Comparison of ENCODE assay signal across 9 cellular contexts in the genomic region with DNA sequence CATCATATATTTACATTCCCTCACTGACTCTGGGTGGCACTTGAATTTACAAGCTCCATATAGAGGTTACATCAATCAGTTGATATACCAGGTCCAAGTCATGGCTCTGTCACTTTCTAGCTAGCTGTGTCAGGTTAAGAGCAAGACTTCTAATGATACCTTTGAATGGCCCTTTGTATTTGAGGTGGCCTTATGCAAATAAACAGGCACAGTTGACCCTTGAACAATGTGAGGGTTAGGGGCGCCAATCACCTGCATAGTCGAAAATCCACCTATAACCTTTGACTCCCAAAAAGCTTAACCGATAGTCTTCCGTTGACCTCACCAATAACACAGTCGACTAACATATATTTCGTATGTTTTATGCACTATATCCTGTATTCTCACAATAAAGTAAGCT. TPM values are rescaled to one million over a fixed set of nuclear protein-coding genes. Genes with fewer than 3 reads are reported as not detected.
"Had no signal": no experiment of that assay in that cellular context is flagged by ENCODE, and none has a peak within 500 bp of the region (broad histone marks: within the 10 kb centered on the region; RNA-seq: fewer than 3 reads in every experiment).

No MANE protein-coding gene starts in this region.

- FAIRE-seq: HTR-8/SVneo, K562 had no signal

- DNase-seq: IMR-90, KBM-7, KG1 had no signal

- H3K27ac ChIP-seq: HL-60 had no signal

- ATAC-seq: K562 had no signal

- H3K4me3 ChIP-seq: K562 had no signal

RNA-seq across cellular contexts. Expression of gene PTTG2, which starts 1.3 kb away (rescaled TPM):
- total RNA-seq: HT-29, HT1080, IMR-90, K562 had no signal
- polyA plus RNA-seq: IgD-negative memory B cell, IMR-90, K562 had no signal
